ENCODE assay signal across 17 cellular contexts in genomic region chr6:158624684-158625682, GRCh38. TPM values are rescaled to one million over a fixed set of nuclear protein-coding genes. Genes with fewer than 3 reads are reported as not detected.
DNase-seq lines count a peak whose midpoint lies in the region; ATAC-seq, FAIRE-seq and TF ChIP-seq lines count a peak whose summit lies in the region.
"Had no signal": no experiment of that assay in that cellular context is flagged by ENCODE, and none has a peak within 500 bp of the region (broad histone marks: within the 10 kb centered on the region; RNA-seq: fewer than 3 reads in every experiment).

No MANE protein-coding gene starts in this region.

- peaks cover 56 to 82% of the 10 kb centered on the region in 2 donors for H3K36me3 Mint-ChIP-seq in CD4-positive, alpha-beta memory T cell
- H3K36me3 Mint-ChIP-seq in natural killer cell treated with Interleukin-12 subunit alpha and Interleukin-12 subunit beta and Interleukin-15 and Interleukin-18, amount 100 ng/mL, for 72 hours: peaks cover 18% of the 10 kb centered on the region

- no peaks in the 10 kb centered on the region for H3K27me3 Mint-ChIP-seq in CD4-positive, alpha-beta memory T cell
- no peaks in the 10 kb centered on the region for H3K27me3 Mint-ChIP-seq in natural killer cell treated with Interleukin-12 subunit alpha and Interleukin-12 subunit beta and Interleukin-15 and Interleukin-18, amount 100 ng/mL, for 72 hours

- POLR2A ChIA-PET in CD4-positive, alpha-beta memory T cell (lab: Charles Lee; ENCODE audit: partially characterized antibody): interaction anchor here (1.0 to 1.1 kb wide), 2 partner anchors 11 to 19 kb away, joined by 3 to 4 read pairs; no protein-coding TSS in a partner anchor
- POLR2A ChIA-PET in K562 (lab: Yijun Ruan, JAX): interaction anchor here (0.5 kb wide), 1 partner anchor 350 kb away, joined by 3 read pairs; no protein-coding TSS in a partner anchor

- H3K27ac ChIP-seq in CD4-positive, alpha-beta memory T cell (ENCODE audit: low read depth, low read length): no peak overlapping the region
- H3K27ac ChIP-seq in K562 (ENCODE audit: extremely low read depth, low read depth, low read length): no peak overlapping the region

- in situ Hi-C loops in K562 (cut with MboI): no loop called here

- intact Hi-C loops in CD4-positive, alpha-beta memory T cell (cut with micrococcal nuclease): no loop called here
- intact Hi-C loops in K562 (cut with micrococcal nuclease): no loop called here

- H3K4me1 Mint-ChIP-seq in CD4-positive, alpha-beta memory T cell: peaks cover 2 to 15% (median 13%) of the 10 kb centered on the region in 4 donors
- peaks cover 44 to 52% of the 10 kb centered on the region in 2 donors for H3K4me1 Mint-ChIP-seq in natural killer cell treated with Interleukin-12 subunit alpha and Interleukin-12 subunit beta and Interleukin-15 and Interleukin-18, amount 100 ng/mL, for 72 hours (ENCODE audit: low read depth in 2 of 2)

- H3K4me1 ChIP-seq in CD4-positive, alpha-beta memory T cell (ENCODE audit: insufficient read depth, low read length): no peaks in the 10 kb centered on the region
- peaks cover 0 to 10% of the 10 kb centered on the region in 2 experiments; a peak in 2 of 5 replicates for H3K4me1 ChIP-seq in K562 (replicated peaks in 1 of 2; ENCODE audit: control insufficient read depth in 2 of 2, insufficient read depth in 2 of 2, low read length in 2 of 2)

- TF ChIP-seq EP300 in K562 (IDR thresholded peaks at IDR 0.05; ENCODE audit: low read length): no peak

- no peak for ATAC-seq in K562
- ATAC-seq in natural killer cell treated with Interleukin-12 subunit alpha and Interleukin-12 subunit beta and Interleukin-15 and Interleukin-18, amount 100 ng/mL, for 72 hours: no peak
- ATAC-seq in HG03135 (IDR thresholded peaks at IDR 0.05; ENCODE audit: unreplicated experiment): no peak
- no peak for ATAC-seq in SK-N-SH treated with all-trans-retinoic acid at 6 μM for 48 hours
- no peak for ATAC-seq in GM18907 (IDR thresholded peaks at IDR 0.05; ENCODE audit: unreplicated experiment)
- ATAC-seq: esophagus mucosa, Panc1 had no signal

- no peak overlapping the region for H3K4me2 ChIP-seq in K562 (ENCODE audit: insufficient read depth, low read length)

- H4K20me1 ChIP-seq in K562 (replicated peaks; ENCODE audit: control insufficient read depth, insufficient read depth, low read length): no peaks in the 10 kb centered on the region

- no peaks in the 10 kb centered on the region for H3K9me1 ChIP-seq in K562 (ENCODE audit: control insufficient read depth, insufficient read depth, low read length)

- no peaks in the 10 kb centered on the region for H3K79me2 ChIP-seq in K562 (ENCODE audit: control insufficient read depth, insufficient read depth, low read length)

- TF ChIP-seq CTCF in K562 (IDR thresholded peaks at IDR 0.05 in 2 of 3, conservative IDR thresholded peaks at IDR 0.05 in 1 of 3; ENCODE audit: insufficient read depth in 2 of 3, low read depth in 1 of 3, low read length in 3 of 3): no peak

- H3K36me3 ChIP-seq in CD4-positive, alpha-beta memory T cell (ENCODE audit: insufficient read depth, low read length): peaks cover 65% of the 10 kb centered on the region
- peaks cover 90% of the 10 kb centered on the region for H3K36me3 ChIP-seq in K562 (ENCODE audit: control insufficient read depth, insufficient read depth, low read length)

- H3K27ac Mint-ChIP-seq in CD4-positive, alpha-beta memory T cell: peak overlapping the region in 4 of 7 donors; percentile 37 to 84 (median 79)
- peak overlapping the region; percentile 62 to 84 for H3K27ac Mint-ChIP-seq in natural killer cell treated with Interleukin-12 subunit alpha and Interleukin-12 subunit beta and Interleukin-15 and Interleukin-18, amount 100 ng/mL, for 72 hours

- TF ChIP-seq POLR2A in K562 (conservative IDR thresholded peaks at IDR 0.05): no peak

- CTCF ChIA-PET in CD4-positive, alpha-beta memory T cell (lab: Charles Lee; ENCODE audit: partially characterized antibody): no interaction called here
- CTCF ChIA-PET in K562 (lab: Yijun Ruan, JAX; ENCODE audit: low intra/inter-chr PET ratio): interaction anchor here (0.6 kb wide), 1 partner anchor 20 kb away, joined by 4 read pairs; the partner anchor contains the start of gene DYNLT1

- H3K27me3 ChIP-seq in CD4-positive, alpha-beta memory T cell (ENCODE audit: insufficient read depth, low read length): no peaks in the 10 kb centered on the region
- no peaks in the 10 kb centered on the region for H3K27me3 ChIP-seq in K562 (ENCODE audit: control insufficient read depth in 2 of 2, insufficient read depth in 2 of 2, low read length in 2 of 2)

- no peaks in the 10 kb centered on the region for H3K9me3 ChIP-seq in CD4-positive, alpha-beta memory T cell (ENCODE audit: control insufficient read depth in 1 of 2, low read length in 2 of 2)
- H3K9me3 ChIP-seq in K562 (replicated peaks; ENCODE audit: control insufficient read depth, insufficient read depth, low read depth, low read length): no peaks in the 10 kb centered on the region

- no peak for FAIRE-seq in K562 (lab: Jason Lieb, UNC)
- FAIRE-seq: D721Med had no signal

- BruUV-seq in K562 (replicated peaks; lab: Mats Ljungman, UMichigan): no TSS peak

- TF ChIP-seq RAD21 in K562 (CRISPR knock-in tag; conservative IDR thresholded peaks at IDR 0.05 in 1 of 2, IDR thresholded peaks at IDR 0.05 in 1 of 2): no peak

- WGBS in K562 (ENCODE audit: insufficient coverage, low coverage, missing lambda C conversion rate): 92% methylated on average over 25 of the region's 25 CpGs

- peak overlapping the region in 1 of 2 experiments; percentile 14; a peak in 1 of 4 replicates for H3K9ac ChIP-seq in K562 (ENCODE audit: insufficient read depth in 1 of 2, low read depth in 2 of 2, low read length in 2 of 2)

- no peak overlapping the region for H3K4me3 Mint-ChIP-seq in CD4-positive, alpha-beta memory T cell
- H3K4me3 Mint-ChIP-seq in natural killer cell treated with Interleukin-12 subunit alpha and Interleukin-12 subunit beta and Interleukin-15 and Interleukin-18, amount 100 ng/mL, for 72 hours: no peak overlapping the region
- H3K4me3 Mint-ChIP-seq: activated naive CD4-positive, alpha-beta T cell treated with anti-CD3 and anti-CD28 coated beads for 36 hours; brain had no signal

- H2AFZ ChIP-seq in K562 (ENCODE audit: low read depth, low read length): no peak overlapping the region

- H3K4me3 ChIP-seq in CD4-positive, alpha-beta memory T cell (ENCODE audit: low read length in 2 of 2): no peak overlapping the region
- no peak overlapping the region for H3K4me3 ChIP-seq in K562

- H3K9me3 Mint-ChIP-seq in CD4-positive, alpha-beta memory T cell: no peaks in the 10 kb centered on the region
- no peaks in the 10 kb centered on the region for H3K9me3 Mint-ChIP-seq in natural killer cell treated with Interleukin-12 subunit alpha and Interleukin-12 subunit beta and Interleukin-15 and Interleukin-18, amount 100 ng/mL, for 72 hours
- H3K9me3 Mint-ChIP-seq: activated naive CD4-positive, alpha-beta T cell treated with anti-CD3 and anti-CD28 coated beads for 36 hours; brain had no signal

- no peak for DNase-seq in CD4-positive, alpha-beta memory T cell
- DNase-seq in NCI-H146 (lab: John Stamatoyannopoulos, UW) (peak; percentile 79), K562 (ENCODE audit: extremely low read depth in 1 of 4, low spot score in 3 of 4) (no peak), DMS153 treated with DMSO at 0.1 percent for 48 hours (lab: John Stamatoyannopoulos, UW; ENCODE audit: unreplicated experiment) (no peak)
- no peak for DNase-seq in natural killer cell treated with Interleukin-12 subunit alpha and Interleukin-12 subunit beta and Interleukin-15 and Interleukin-18, amount 100 ng/mL, for 72 hours (ENCODE audit: low spot score)
- DNase-seq: activated naive CD4-positive, alpha-beta T cell treated with anti-CD3 and anti-CD28 coated beads for 36 hours; dermis blood vessel endothelial cell; NCI-H2107; NCI-H82; stimulated activated CD4-positive, alpha-beta T cell treated with anti-CD3 and anti-CD28 coated beads, Interleukin-2, amount 100 ng/mL, for 48 hours had no signal

RNA-seq across cellular contexts. Expression of gene DYNLT1, which starts 19.6 kb away (rescaled TPM):
- total RNA-seq in CD4-positive, alpha-beta memory T cell: 10 to 100 TPM; 78.8 to 90.4 TPM
- polyA plus RNA-seq in CD4-positive, alpha-beta memory T cell: 100 to 1,000 TPM in 1 of 2 donors, 10 to 100 TPM in 1; 93.8 to 105 TPM
- total RNA-seq in K562 (2011; cell fraction: chromatin; rRNA removed; ENCODE audit: low replicate concordance): 58.0 and 71.5 TPM in 2 replicates
- 42.2 and 43.2 TPM in 2 replicates for total RNA-seq in K562 (2011; cell fraction: nucleolus; rRNA removed)
- 65.8 and 91.8 TPM in 2 replicates for total RNA-seq in K562 (2011; cell fraction: nucleoplasm; rRNA removed)
- 42.2 and 50.0 TPM in 2 replicates for total RNA-seq in K562 (2014; rRNA removed)
- 70.3 and 75.7 TPM in 2 replicates for total RNA-seq in K562 (2014; rRNA removed; fragmentation: Illumina TruSeq; extraction: Trizol)
- total RNA-seq in K562 (2015; rRNA removed; fragmentation: Illumina TruSeq; extraction: Trizol): 52.8 and 57.3 TPM in 2 replicates
- 98.5 and 103 TPM in 2 replicates for total RNA-seq in K562 (2021)
- polyA plus RNA-seq in K562 (2011; rRNA removed): 324 and 368 TPM in 2 replicates
- polyA plus RNA-seq in K562 (2011; cell fraction: cytosol; rRNA removed): 189 and 261 TPM in 2 replicates
- 136 and 203 TPM in 2 replicates for polyA plus RNA-seq in K562 (2011; cell fraction: nucleus; rRNA removed)
- 107 and 174 TPM in 2 replicates for polyA plus RNA-seq in K562 (2012)
- polyA plus RNA-seq in K562 (2014; fragmentation: Illumina TruSeq; extraction: Trizol): 130 TPM in 2 replicates
- polyA plus RNA-seq in K562 (2014; fragmentation: Nextera tagmentation; extraction: Ambion mirVana): 100 to 1,000 TPM; 489 to 583 TPM
- 127 and 142 TPM in 2 replicates for polyA plus RNA-seq in K562 (2014; rRNA removed)
- polyA minus RNA-seq in K562 (2011; rRNA and poly(A)+ RNA removed): 150 and 163 TPM in 2 replicates
- 30.3 and 31.2 TPM in 2 replicates for polyA minus RNA-seq in K562 (2011; cell fraction: cytosol; rRNA and poly(A)+ RNA removed)
- 17.0 and 23.3 TPM in 2 replicates for polyA minus RNA-seq in K562 (2011; cell fraction: nucleus; rRNA and poly(A)+ RNA removed)
- 100 to 1,000 TPM; 117 to 157 TPM for total RNA-seq in natural killer cell treated with Interleukin-12 subunit alpha and Interleukin-12 subunit beta and Interleukin-15 and Interleukin-18, amount 100 ng/mL, for 72 hours

RNA-seq across cellular contexts. Expression of gene SYTL3, which starts 24.9 kb away (rescaled TPM):
- total RNA-seq in CD4-positive, alpha-beta memory T cell: 10 to 100 TPM; 22.2 to 24.3 TPM
- 10 to 100 TPM; 11.9 to 13.3 TPM for polyA plus RNA-seq in CD4-positive, alpha-beta memory T cell
- total RNA-seq in K562 (2011; cell fraction: chromatin; rRNA removed; ENCODE audit: low replicate concordance): 0.62 and 0.69 TPM in 2 replicates
- total RNA-seq in K562 (2011; cell fraction: nucleolus; rRNA removed): 0.13 and 0.50 TPM in 2 replicates
- 0.15 and 0.38 TPM in 2 replicates for total RNA-seq in K562 (2011; cell fraction: nucleoplasm; rRNA removed)
- total RNA-seq in K562 (2014; rRNA removed) (0.05 and 0.61 TPM in 2 replicates), K562 (2014; rRNA removed; fragmentation: Illumina TruSeq; extraction: Trizol) (0.16 and 0.25 TPM in 2 replicates), K562 (2015; rRNA removed; fragmentation: Illumina TruSeq; extraction: Trizol) (0.11 and 0.18 TPM in 2 replicates), K562 (2021) (0.11 and 0.35 TPM in 2 replicates)
- polyA plus RNA-seq in K562 (2011; rRNA removed) (0.12 and 0.46 TPM in 2 replicates), K562 (2014; fragmentation: Illumina TruSeq; extraction: Trizol) (0.16 and 0.17 TPM in 2 replicates), K562 (2014; fragmentation: Nextera tagmentation; extraction: Ambion mirVana) (under 1 TPM in 1 of 2 experiments, not detected in 1; 0.06 TPM), K562 (2014; rRNA removed) (0.04 TPM in 2 replicates)
- 0.22 and 0.39 TPM in 2 replicates for polyA plus RNA-seq in K562 (2011; cell fraction: cytosol; rRNA removed)
- 0.24 and 0.38 TPM in 2 replicates for polyA plus RNA-seq in K562 (2011; cell fraction: nucleus; rRNA removed)
- polyA plus RNA-seq in K562 (2012): 0.17 and 0.35 TPM in 2 replicates
- 0.21 and 0.39 TPM in 2 replicates for polyA minus RNA-seq in K562 (2011; rRNA and poly(A)+ RNA removed)
- not detected in 2 replicates for polyA minus RNA-seq in K562 (2011; cell fraction: cytosol; rRNA and poly(A)+ RNA removed)
- polyA minus RNA-seq in K562 (2011; cell fraction: nucleus; rRNA and poly(A)+ RNA removed): 0.13 and 0.33 TPM in 2 replicates
- 100 to 1,000 TPM; 199 to 246 TPM for total RNA-seq in natural killer cell treated with Interleukin-12 subunit alpha and Interleukin-12 subunit beta and Interleukin-15 and Interleukin-18, amount 100 ng/mL, for 72 hours

Comparison
In these comparisons a context has a peak if more than half of its experiments do, and no peak if none do; other contexts are left out.
1. RNA of gene SYTL3, which starts 24.9 kb away (total RNA-seq): 199 to 246 TPM in natural killer cell treated with Interleukin-12 subunit alpha and Interleukin-12 subunit beta and Interleukin-15 and Interleukin-18, amount 100 ng/mL, for 72 hours and 22.2 to 24.3 TPM in CD4-positive, alpha-beta memory T cell; 0.05 to 0.69 TPM in K562; every median in the first group is over 10 times any median in the second.